In the genomic region with DNA sequence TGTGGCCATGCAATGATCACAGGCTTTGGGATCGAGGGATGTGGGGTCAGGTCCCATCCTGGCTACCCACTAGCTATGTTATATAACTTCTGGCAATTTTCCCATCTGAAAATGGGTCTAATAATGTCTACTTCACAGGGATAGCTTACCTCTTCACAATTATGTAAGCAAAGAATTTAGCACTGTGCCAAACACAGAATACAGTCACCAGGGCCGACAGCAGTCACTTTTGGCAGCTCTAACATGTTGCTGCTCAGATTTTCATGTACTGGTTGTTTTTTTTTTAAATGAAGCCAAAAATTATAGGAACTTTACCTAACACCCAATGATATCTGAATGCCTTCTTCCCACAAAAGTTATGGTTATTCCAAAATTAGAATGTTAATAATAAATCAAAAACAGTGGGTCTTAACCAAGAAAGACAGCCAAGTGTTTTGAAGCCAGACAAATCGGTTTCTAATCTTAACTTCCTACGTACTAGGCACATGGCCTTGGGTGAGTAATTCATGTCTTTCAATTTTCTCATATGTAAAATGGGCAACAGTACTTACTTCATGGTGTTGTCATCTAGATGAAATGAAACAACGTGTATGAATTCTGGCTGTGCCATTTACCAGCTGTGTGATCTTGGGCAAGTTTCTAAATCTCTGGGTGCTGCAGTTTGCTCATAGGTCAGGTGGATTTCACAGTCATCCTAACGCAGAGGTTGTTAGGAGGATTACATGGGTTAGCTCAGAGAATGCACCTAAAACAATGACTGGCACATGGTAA, we compare ENCODE assay signal across 15 cellular contexts. TPM values are rescaled to one million over a fixed set of nuclear protein-coding genes. Genes with fewer than 3 reads are reported as not detected.
DNase-seq lines count a peak whose midpoint lies in the region; ATAC-seq, FAIRE-seq and TF ChIP-seq lines count a peak whose summit lies in the region.
"Had no signal": no experiment of that assay in that cellular context is flagged by ENCODE, and none has a peak within 500 bp of the region (broad histone marks: within the 10 kb centered on the region; RNA-seq: fewer than 3 reads in every experiment).

No MANE protein-coding gene starts in this region.

- H2AK5ac ChIP-seq in IMR-90 (ENCODE audit: low read depth, low read length), result no peak overlapping the region

- H3K4me3 ChIP-seq in IMR-90 (ENCODE audit: insufficient read depth, low read depth, low read length) (no peak overlapping the region), coronary artery (no peak overlapping the region), thoracic aorta (peak overlapping the region; percentile 4)

- no TSS peak for BruUV-seq in IMR-90 (replicated peaks; lab: Mats Ljungman, UMichigan)

- H3K27ac ChIP-seq in IMR-90 (ENCODE audit: insufficient read depth, low read length), result no peak overlapping the region
- peak overlapping the region; percentile 68 to 79 for H3K27ac ChIP-seq in coronary artery
- H3K27ac ChIP-seq in thoracic aorta, result peak overlapping the region; percentile 60 to 63

- TF ChIP-seq RAD21 in IMR-90 (IDR thresholded peaks at IDR 0.05; ENCODE audit: low read length), result no peak

- H3K9me3 Mint-ChIP-seq in activated naive CD4-positive, alpha-beta T cell treated with anti-CD3 and anti-CD28 coated beads, Interleukin-2, amount 50 U/mL, for 24 hours, result no peaks in the 10 kb centered on the region
- no peaks in the 10 kb centered on the region for H3K9me3 Mint-ChIP-seq in activated naive CD4-positive, alpha-beta T cell treated with anti-CD3 and anti-CD28 coated beads, Interleukin-2, amount 10 ng/mL, durations not matched to agents 7 days and 5 days
- H3K9me3 Mint-ChIP-seq: mesothelial cell of epicardium had no signal

- 0 out of 2 replicates have a peak overlapping the region, but pooled peaks have one; percentile 40 for H3K14ac ChIP-seq in IMR-90 (replicated peaks; ENCODE audit: low read depth, low read length)

- no peaks in the 10 kb centered on the region for H3K79me1 ChIP-seq in IMR-90 (ENCODE audit: low read depth in 1 of 2, low read length in 2 of 2)

- no peak overlapping the region for H2AK9ac ChIP-seq in IMR-90 (replicated peaks; ENCODE audit: low read depth, low read length, poor library complexity)

- H3K9me3 ChIP-seq in IMR-90 (ENCODE audit: control insufficient read depth, insufficient read depth, low read length) (no peaks in the 10 kb centered on the region), thoracic aorta (no peaks in the 10 kb centered on the region)

- TF ChIP-seq CTCF in IMR-90 (conservative IDR thresholded peaks at IDR 0.05; ENCODE audit: low read depth, low read length) (no peak), coronary artery (IDR thresholded peaks at IDR 0.05) (no peak), thoracic aorta (IDR thresholded peaks at IDR 0.05) (no peak)

- H2BK120ac ChIP-seq in IMR-90 (ENCODE audit: low read depth, low read length), result no peak overlapping the region

- H3K18ac ChIP-seq in IMR-90 (ENCODE audit: low read depth, low read length), result no peak overlapping the region

- ATAC-seq in IMR-90 (ENCODE audit: low read depth), result no peak
- ATAC-seq in thoracic aorta (ENCODE audit: insufficient number of reproducible peaks, low FRiP score, low read depth), result peak; percentile 90
- ATAC-seq in sciatic nerve, result no peak
- ATAC-seq: Panc1 had no signal

- no peaks in the 10 kb centered on the region for H3K36me3 Mint-ChIP-seq in activated naive CD4-positive, alpha-beta T cell treated with anti-CD3 and anti-CD28 coated beads, Interleukin-2, amount 50 U/mL, for 24 hours
- H3K36me3 Mint-ChIP-seq in activated naive CD4-positive, alpha-beta T cell treated with anti-CD3 and anti-CD28 coated beads, Interleukin-2, amount 10 ng/mL, durations not matched to agents 7 days and 5 days, result no peaks in the 10 kb centered on the region
- H3K36me3 Mint-ChIP-seq: mesothelial cell of epicardium had no signal

- no peak overlapping the region for H4K5ac ChIP-seq in IMR-90 (ENCODE audit: low read depth, low read length)

- dilution Hi-C loops in IMR-90 (cut with HindIII; ENCODE audit: low sequenced_read_pairs, unreplicated experiment), result no loop called here

- no peak overlapping the region for H2BK5ac ChIP-seq in IMR-90 (ENCODE audit: low read depth, low read length, poor library complexity, severe bottlenecking)

- H2BK15ac ChIP-seq in IMR-90 (ENCODE audit: low read depth, low read length), result no peak overlapping the region

- H3K36me3 ChIP-seq in IMR-90 (ENCODE audit: control insufficient read depth, insufficient read depth, low read length) (no peaks in the 10 kb centered on the region), thoracic aorta (no peaks in the 10 kb centered on the region)

- H2AFZ ChIP-seq in IMR-90 (replicated peaks; ENCODE audit: low read length, poor library complexity), result no peak overlapping the region

- no peak for DNase-seq in activated naive CD4-positive, alpha-beta T cell treated with anti-CD3 and anti-CD28 coated beads, Interleukin-2, amount 10 ng/mL, durations not matched to agents 7 days and 5 days
- DNase-seq in IMR-90, result peak; percentile 54
- no peak for DNase-seq in coronary artery (ENCODE audit: low spot score)
- DNase-seq in thoracic aorta (ENCODE audit: low spot score), result no peak
- DNase-seq in H54 (ENCODE audit: insufficient read length, low spot score), result no peak
- no peak for DNase-seq in GM12892 (ENCODE audit: insufficient read length)
- DNase-seq in sciatic nerve (ENCODE audit: low spot score), result no peak
- DNase-seq: activated CD4-positive, alpha-beta T cell treated with anti-CD3 and anti-CD28 coated beads for 4 hours; activated naive CD4-positive, alpha-beta T cell treated with Interleukin-2 at 50 U/mL for 16 hours; GOT3; occipital lobe had no signal

- intact Hi-C loops in IMR-90 (cut with micrococcal nuclease), result no loop called here
- intact Hi-C loops in sciatic nerve (cut with DNase I), result no loop called here

- H3K27ac Mint-ChIP-seq in activated naive CD4-positive, alpha-beta T cell treated with anti-CD3 and anti-CD28 coated beads, Interleukin-2, amount 50 U/mL, for 24 hours, result peak overlapping the region; percentile 18
- H3K27ac Mint-ChIP-seq in activated naive CD4-positive, alpha-beta T cell treated with anti-CD3 and anti-CD28 coated beads, Interleukin-2, amount 10 ng/mL, durations not matched to agents 7 days and 5 days, result no peak overlapping the region
- H3K27ac Mint-ChIP-seq: B cell, mesothelial cell of epicardium had no signal

- no peak overlapping the region for H3K4me3 Mint-ChIP-seq in activated naive CD4-positive, alpha-beta T cell treated with anti-CD3 and anti-CD28 coated beads, Interleukin-2, amount 50 U/mL, for 24 hours
- no peak overlapping the region for H3K4me3 Mint-ChIP-seq in activated naive CD4-positive, alpha-beta T cell treated with anti-CD3 and anti-CD28 coated beads, Interleukin-2, amount 10 ng/mL, durations not matched to agents 7 days and 5 days
- H3K4me3 Mint-ChIP-seq: B cell, mesothelial cell of epicardium had no signal

- H3K4me1 ChIP-seq in IMR-90 (ENCODE audit: control insufficient read depth, insufficient read depth, low read length) (no peaks in the 10 kb centered on the region), thoracic aorta (ENCODE audit: control insufficient read depth in 1 of 2, low read depth in 2 of 2) (peaks cover 5 to 27% of the 10 kb centered on the region in 2 donors)

- no peak for TF ChIP-seq POLR2A in IMR-90 (IDR thresholded peaks at IDR 0.05; ENCODE audit: low read depth, low read length)
- no peak for TF ChIP-seq POLR2A in H54 (IDR thresholded peaks at IDR 0.05; ENCODE audit: low read depth, low read length)
- no peak for TF ChIP-seq POLR2A in GM12892 (IDR thresholded peaks at IDR 0.05; ENCODE audit: low read depth, low read length)

- H3K27me3 Mint-ChIP-seq in activated naive CD4-positive, alpha-beta T cell treated with anti-CD3 and anti-CD28 coated beads, Interleukin-2, amount 50 U/mL, for 24 hours, result no peaks in the 10 kb centered on the region
- H3K27me3 Mint-ChIP-seq in activated naive CD4-positive, alpha-beta T cell treated with anti-CD3 and anti-CD28 coated beads, Interleukin-2, amount 10 ng/mL, durations not matched to agents 7 days and 5 days, result no peaks in the 10 kb centered on the region
- H3K27me3 Mint-ChIP-seq: B cell had no signal

- H3K27me3 ChIP-seq in IMR-90 (ENCODE audit: control insufficient read depth, insufficient read depth, low read length), result no peaks in the 10 kb centered on the region
- H3K27me3 ChIP-seq in thoracic aorta (replicated peaks; ENCODE audit: insufficient read depth), result no peaks in the 10 kb centered on the region

- no peak overlapping the region for H3K23ac ChIP-seq in IMR-90 (ENCODE audit: low read depth, low read length)

- H3K56ac ChIP-seq in IMR-90 (ENCODE audit: extremely low read depth, insufficient read depth, low read length), result no peak overlapping the region

- H3K9ac ChIP-seq in IMR-90 (ENCODE audit: low read depth, low read length), result no peak overlapping the region

- H3K4me2 ChIP-seq in IMR-90 (ENCODE audit: low read depth, low read length), result no peak overlapping the region

- H3K4me1 Mint-ChIP-seq in activated naive CD4-positive, alpha-beta T cell treated with anti-CD3 and anti-CD28 coated beads, Interleukin-2, amount 50 U/mL, for 24 hours, result peaks cover 7% of the 10 kb centered on the region
- H3K4me1 Mint-ChIP-seq in activated naive CD4-positive, alpha-beta T cell treated with anti-CD3 and anti-CD28 coated beads, Interleukin-2, amount 10 ng/mL, durations not matched to agents 7 days and 5 days, result no peaks in the 10 kb centered on the region
- H3K4me1 Mint-ChIP-seq: B cell had no signal

- no peaks in the 10 kb centered on the region for H3K9me1 ChIP-seq in IMR-90 (ENCODE audit: insufficient read depth, low read length)

- CTCF ChIA-PET in activated naive CD4-positive, alpha-beta T cell treated with anti-CD3 and anti-CD28 coated beads, Interleukin-2, amount 10 ng/mL, durations not matched to agents 7 days and 5 days (lab: Charles Lee), result interaction anchor here (0.7 to 1.1 kb wide), 2 partner anchors 12 to 127 kb away, joined by 3 read pairs; partner anchors contain the start of gene PCED1B
- CTCF ChIA-PET in IMR-90 (lab: Yijun Ruan, JAX), result no interaction called here

- POLR2A ChIA-PET in IMR-90 (lab: Charles Lee; ENCODE audit: unreplicated experiment), result no interaction called here

- H4K20me1 ChIP-seq in IMR-90 (ENCODE audit: insufficient read depth, low read length), result no peaks in the 10 kb centered on the region

- WGBS in IMR-90 (ENCODE audit: extremely low coverage in 2 of 2, insufficient read length in 1 of 2), 2 experiments, result no CpG with 5 or more reads among the region's 6 CpGs

- H3K4ac ChIP-seq in IMR-90 (ENCODE audit: low read depth, low read length), result no peak overlapping the region

- FAIRE-seq in H54 (lab: Jason Lieb, UNC) (no peak), GM12892 (lab: Jason Lieb, UNC) (no peak)

- no peak overlapping the region for H2BK20ac ChIP-seq in IMR-90 (ENCODE audit: low read depth, low read length)

- H4K8ac ChIP-seq in IMR-90 (ENCODE audit: low read depth in 2 of 2, low read length in 2 of 2), result no peak overlapping the region

- H4K91ac ChIP-seq in IMR-90 (ENCODE audit: insufficient read depth, low read depth, low read length), result no peak overlapping the region

- in situ Hi-C loops in IMR-90 (cut with MboI; ENCODE audit: low sequenced_read_pairs), result no loop called here

RNA-seq across cellular contexts. Expression of gene PCED1B, which starts 13.0 kb away (rescaled TPM):
- total RNA-seq in IMR-90 (2012; rRNA removed) (0.28 and 0.36 TPM in 2 replicates), thoracic aorta (10 to 100 TPM in 1 of 2 donors, 1 to 10 TPM in 1; 6.6 to 12.3 TPM), sciatic nerve (5.0 TPM)
- 2.0 and 2.6 TPM in 2 replicates for polyA plus RNA-seq in IMR-90 (2012; rRNA removed)
- polyA plus RNA-seq in IMR-90 (2012; cell fraction: cytosol; rRNA removed), result 1.4 and 2.1 TPM in 2 replicates
- polyA plus RNA-seq in IMR-90 (2012; cell fraction: nucleus; rRNA removed; ENCODE audit: low replicate concordance), result 5.1 and 8.9 TPM in 2 replicates
- polyA plus RNA-seq in GM12892 (2012; ENCODE audit: missing spikeins), result 1.3 TPM

RNA-seq across cellular contexts. Expression of gene AMIGO2, which starts 13.3 kb away (rescaled TPM):
- total RNA-seq in IMR-90 (2012; rRNA removed) (31.7 and 32.6 TPM in 2 replicates), thoracic aorta (10 to 100 TPM; 10.9 to 32.1 TPM), sciatic nerve (5.3 TPM)
- polyA plus RNA-seq in IMR-90 (2012; rRNA removed), result 17.1 and 20.1 TPM in 2 replicates
- polyA plus RNA-seq in IMR-90 (2012; cell fraction: cytosol; rRNA removed), result 4.4 and 5.0 TPM in 2 replicates
- 5.1 and 26.1 TPM in 2 replicates for polyA plus RNA-seq in IMR-90 (2012; cell fraction: nucleus; rRNA removed; ENCODE audit: low replicate concordance)
- polyA plus RNA-seq in GM12892 (2012; ENCODE audit: missing spikeins), result 0.06 TPM
